10 cellular contexts compared by ENCODE assay signal in genomic region chr21:34668803-34669148, GRCh38. TPM values are rescaled to one million over a fixed set of nuclear protein-coding genes. Genes with fewer than 3 reads are reported as not detected.
DNase-seq lines count a peak whose midpoint lies in the region; ATAC-seq and TF ChIP-seq lines count a peak whose summit lies in the region.
"Had no signal": no experiment of that assay in that cellular context is flagged by ENCODE, and none has a peak within 500 bp of the region (broad histone marks: within the 10 kb centered on the region; RNA-seq: fewer than 3 reads in every experiment).

CLIC6 (plus strand) TSS chr21:34668994; CDS start chr21:34669389, 395 bp downstream.

- TF ChIP-seq CTCF in brain (conservative IDR thresholded peaks at IDR 0.05) (no peak), left lung (IDR thresholded peaks at IDR 0.05) (no peak), stomach (IDR thresholded peaks at IDR 0.05) (no peak)

- intact Hi-C loops in left lung (cut with DNase I) (no loop called here), stomach (cut with DNase I; ENCODE audit: low total_unique reads) (no loop called here), head of caudate nucleus (cut with DNase I) (no loop called here)

- H3K36me3 Mint-ChIP-seq in brain: no peaks in the 10 kb centered on the region

- peaks cover 84% of the 10 kb centered on the region for H3K27me3 Mint-ChIP-seq in brain

- H3K9me3 Mint-ChIP-seq in brain: peaks cover 0 to 6% (median 0%) of the 10 kb centered on the region in 5 experiments

- H3K9ac ChIP-seq in HUES48 (ENCODE audit: low read depth, low read length): no peak within 1 kb of the TSS

- H3K4me3 ChIP-seq in HUES48 (ENCODE audit: low read depth, low read length) (peak within 1 kb of the TSS; percentile 75), left lung (peak within 1 kb of the TSS; percentile 49 to 57), stomach (peak within 1 kb of the TSS; percentile 52 to 69 (median 64))

- H3K27ac ChIP-seq in HUES48 (ENCODE audit: low read depth, low read length) (no peak within 1 kb of the TSS), left lung (peak within 1 kb of the TSS; percentile 34 to 62), stomach (peak within 1 kb of the TSS; percentile 81 to 92 (median 83))

- TF ChIP-seq POLR2A in stomach (IDR thresholded peaks at IDR 0.05): peak in 1 of 4 donors; percentile 45

- peaks cover 12% of the 10 kb centered on the region for H3K4me1 Mint-ChIP-seq in brain

- 6 to 15% (median 11%) methylated on average over 18 of the region's 18 CpGs for WGBS in stomach, 5 donors

- ATAC-seq in left lung (peak; percentile 75), GM21381 (IDR thresholded peaks at IDR 0.05; ENCODE audit: unreplicated experiment) (no peak)

- H3K27me3 ChIP-seq in HUES48 (ENCODE audit: control insufficient read depth, insufficient read depth, low read length) (peaks cover 66% of the 10 kb centered on the region), left lung (peaks cover 28 to 70% of the 10 kb centered on the region in 2 donors), stomach (peaks cover 3 to 61% (median 19%) of the 10 kb centered on the region in 3 donors)

- H3K9me3 ChIP-seq in HUES48 (ENCODE audit: control insufficient read depth, insufficient read depth, low read length) (no peaks in the 10 kb centered on the region), left lung (no peaks in the 10 kb centered on the region), stomach (no peaks in the 10 kb centered on the region)

- DNase-seq in left lung: peak; percentile 69 to 78
- DNase-seq in stomach: peak; percentile 86
- no peak for DNase-seq in pons (ENCODE audit: low spot score)
- DNase-seq in SW 1271 (lab: John Stamatoyannopoulos, UW): no peak
- no peak for DNase-seq in head of caudate nucleus
- DNase-seq: activated CD8-positive, alpha-beta memory T cell treated with anti-CD3 and anti-CD28 coated beads, Interleukin-2, amount 50 U/mL, for 4 hours; NCI-H510A had no signal

- peaks cover 14% of the 10 kb centered on the region for H3K4me1 ChIP-seq in HUES48 (ENCODE audit: control insufficient read depth, insufficient read depth, low read length)
- H3K4me1 ChIP-seq in left lung: peaks cover 6 to 8% of the 10 kb centered on the region in 2 donors
- peaks cover 7 to 44% (median 33%) of the 10 kb centered on the region in 4 donors for H3K4me1 ChIP-seq in stomach

- H3K36me3 ChIP-seq in HUES48 (ENCODE audit: control insufficient read depth, insufficient read depth, low read length) (no peaks in the 10 kb centered on the region), left lung (no peaks in the 10 kb centered on the region), stomach (no peaks in the 10 kb centered on the region)

- H3K4me3 Mint-ChIP-seq in brain: peak within 1 kb of the TSS in 4 of 5 experiments; percentile 46 to 85 (median 80)

- no peak for TF ChIP-seq EP300 in stomach (IDR thresholded peaks at IDR 0.05)

- peak within 1 kb of the TSS in 2 of 5 experiments; percentile 79 to 87 for H3K27ac Mint-ChIP-seq in brain

RNA-seq across cellular contexts. Expression of gene CLIC6, which starts in this region (rescaled TPM):
- polyA plus RNA-seq in brain (ENCODE audit: insufficient read depth, low read depth, low replicate concordance): 0.14 TPM
- total RNA-seq in left lung: 10 to 100 TPM; 21.0 to 21.2 TPM
- 10 to 100 TPM in 4 of 5 donors, 1 to 10 TPM in 1; 3.8 to 84.9 (median 64.3) TPM for total RNA-seq in stomach
- 100 to 1,000 TPM in 1 of 3 donors, 10 to 100 TPM in 2; 42.0 to 103 (median 65.2) TPM for polyA plus RNA-seq in stomach

Comparison
In these comparisons a context has a peak if more than half of its experiments do, and no peak if none do; other contexts are left out.
1. RNA of gene CLIC6 (polyA plus RNA-seq): 42.0 to 103 TPM in stomach; 0.14 TPM in brain (single experiment); every median in the first group is over 10 times any median in the second.
2. DNase-seq: peak in left lung (2 of 2) and stomach (single experiment); none in pons (single experiment), SW 1271 (0 of 2) and head of caudate nucleus (0 of 42).
3. Peak in every context shown above with its lines, with median percentiles within 50 percentile points of each other: H3K4me3 ChIP-seq.